Comparison of ENCODE assay signal across 8 cellular contexts in genomic region chr20:44959082-44959895, GRCh38. TPM values are rescaled to one million over a fixed set of nuclear protein-coding genes. Genes with fewer than 3 reads are reported as not detected.
DNase-seq lines count a peak whose midpoint lies in the region; ATAC-seq and TF ChIP-seq lines count a peak whose summit lies in the region.

No MANE protein-coding gene starts in this region.

- H3K27me3 ChIP-seq in GM23338 (ENCODE audit: insufficient read depth) (peaks cover 36% of the 10 kb centered on the region), PC-9 (ENCODE audit: insufficient read depth, low read depth) (no peaks in the 10 kb centered on the region)

- intact Hi-C loops in CD14-positive monocyte (cut with micrococcal nuclease): loop anchor here in 1 of 2 donors (5.0 kb wide), 1 partner anchor 38 kb away; no protein-coding TSS in a partner anchor
- intact Hi-C loops in PC-9 (cut with micrococcal nuclease; ENCODE audit: unreplicated experiment): no loop called here
- intact Hi-C loops in posterior vena cava (cut with DNase I): no loop called here

- H3K27ac ChIP-seq in GM23338 (ENCODE audit: low read depth) (no peak overlapping the region), PC-9 (peak overlapping the region; percentile 64)

- H3K36me3 Mint-ChIP-seq in CD14-positive monocyte: peaks cover 22 to 32% of the 10 kb centered on the region in 2 donors
- peaks cover 23% of the 10 kb centered on the region for H3K36me3 Mint-ChIP-seq in GM23338 (ENCODE audit: low read depth)

- H3K27me3 Mint-ChIP-seq in CD14-positive monocyte (ENCODE audit: low read depth in 3 of 3): no peaks in the 10 kb centered on the region
- peaks cover 14% of the 10 kb centered on the region for H3K27me3 Mint-ChIP-seq in GM23338 (ENCODE audit: insufficient read depth, low read depth, poor library complexity)

- peak overlapping the region; percentile 90 to 98 for H3K4me3 Mint-ChIP-seq in CD14-positive monocyte
- H3K4me3 Mint-ChIP-seq in GM23338: peak overlapping the region; percentile 97

- H2AFZ ChIP-seq in GM23338 (peak overlapping the region; percentile 95), PC-9 (peak overlapping the region; percentile 83)

- CTCF ChIA-PET in PC-9 (lab: Charles Lee): interaction anchor here (0.6 kb wide), 1 partner anchor 267 kb away, joined by 3 read pairs; no protein-coding TSS in a partner anchor

- H3K36me3 ChIP-seq in GM23338 (ENCODE audit: insufficient read depth): peaks cover 15% of the 10 kb centered on the region
- peaks cover 28% of the 10 kb centered on the region for H3K36me3 ChIP-seq in PC-9 (ENCODE audit: low read depth)

- no peaks in the 10 kb centered on the region for H3F3A ChIP-seq in GM23338 (replicated peaks; ENCODE audit: low read depth)
- H3F3A ChIP-seq in PC-9 (ENCODE audit: insufficient read depth, low read depth): peaks cover 10% of the 10 kb centered on the region; the same call in 1 of the 2 replicates

- H3K9me2 ChIP-seq in GM23338 (ENCODE audit: insufficient read depth) (no peaks in the 10 kb centered on the region), PC-9 (ENCODE audit: insufficient read depth) (no peaks in the 10 kb centered on the region)

- DNase-seq in CD14-positive monocyte (ENCODE audit: low spot score) (no peak), GM23338 (ENCODE audit: low spot score) (peak; percentile 33), PC-9 (peak in 1 of 2 experiments; percentile 59), glomerular visceral epithelial cell (ENCODE audit: extremely low spot score) (peak; percentile 47), putamen (ENCODE audit: low spot score) (peak; percentile 13), NCI-H2107 treated with DMSO at 0.1 percent for 48 hours (lab: John Stamatoyannopoulos, UW; ENCODE audit: unreplicated experiment) (no peak), posterior vena cava (ENCODE audit: low spot score) (no peak)
- peak in 3 of 4 experiments; percentile 12 to 28 (median 20) for DNase-seq in activated naive CD4-positive, alpha-beta T cell (lab: John Stamatoyannopoulos, UW)

- H3K27ac Mint-ChIP-seq in CD14-positive monocyte: peak overlapping the region in 6 of 7 donors; percentile 28 to 89 (median 78)
- H3K27ac Mint-ChIP-seq in GM23338: peak overlapping the region; percentile 95

- ATAC-seq in GM23338: peak; percentile 17

- H4K20me1 ChIP-seq in GM23338 (replicated peaks; ENCODE audit: insufficient read depth): peaks cover 12% of the 10 kb centered on the region
- peaks cover 5% of the 10 kb centered on the region; the same call in 1 of the 2 replicates for H4K20me1 ChIP-seq in PC-9 (ENCODE audit: insufficient read depth)

- H3K4me1 ChIP-seq in GM23338 (ENCODE audit: insufficient read depth): peaks cover 30% of the 10 kb centered on the region
- peaks cover 35% of the 10 kb centered on the region for H3K4me1 ChIP-seq in PC-9 (replicated peaks; ENCODE audit: insufficient read depth)

- peaks cover 42% of the 10 kb centered on the region for H3K4me1 Mint-ChIP-seq in CD14-positive monocyte
- H3K4me1 Mint-ChIP-seq in GM23338: peaks cover 30% of the 10 kb centered on the region

- H3K79me2 ChIP-seq in GM23338 (replicated peaks; ENCODE audit: insufficient read depth): peaks cover 28% of the 10 kb centered on the region
- H3K79me2 ChIP-seq in PC-9 (ENCODE audit: low read depth): peaks cover 51% of the 10 kb centered on the region

- H3K9me3 Mint-ChIP-seq in CD14-positive monocyte (no peaks in the 10 kb centered on the region), GM23338 (no peaks in the 10 kb centered on the region)

- POLR2A ChIA-PET in PC-9 (lab: Charles Lee; ENCODE audit: unreplicated experiment): interaction anchor here (0.5 to 0.7 kb wide), 5 partner anchors 58 to 946 kb away, joined by 3 to 9 read pairs (median 3); partner anchors contain the start of gene YWHAB

- H3K4me3 ChIP-seq in GM23338: peak overlapping the region; percentile 85
- peak overlapping the region; percentile 97 for H3K4me3 ChIP-seq in PC-9

- peak overlapping the region; percentile 85 for H3K4me2 ChIP-seq in GM23338
- peak overlapping the region; percentile 98 for H3K4me2 ChIP-seq in PC-9

- H3K9me3 ChIP-seq in PC-9 (ENCODE audit: insufficient read depth, low read depth): no peaks in the 10 kb centered on the region

- TF ChIP-seq CTCF in CD14-positive monocyte (IDR thresholded peaks at IDR 0.05): no peak
- TF ChIP-seq CTCF in GM23338 (conservative IDR thresholded peaks at IDR 0.05; ENCODE audit: low read depth in 2 of 2): no peak
- TF ChIP-seq CTCF in PC-9 (conservative IDR thresholded peaks at IDR 0.05): no peak

- BruUV-seq in PC-9 (replicated peaks; lab: Mats Ljungman, UMichigan): no TSS peak

TF ChIP-seq in GM23338, 12 proteins besides CTCF, POLR2A, EP300 and RAD21 (continues in another document):
- TF ChIP-seq CREB1 (CRISPR knock-in tag; IDR thresholded peaks at IDR 0.05; ENCODE audit: low read depth): no peak
- no peak for TF ChIP-seq POLR2AphosphoS5 (IDR thresholded peaks at IDR 0.05; ENCODE audit: low read depth)
- no peak for TF ChIP-seq ZNF331 (CRISPR knock-in tag; IDR thresholded peaks at IDR 0.05; ENCODE audit: low read depth)
- no peak for TF ChIP-seq ZNF114 (CRISPR knock-in tag; IDR thresholded peaks at IDR 0.05)
- TF ChIP-seq EZH2phosphoT487 (IDR thresholded peaks at IDR 0.05; ENCODE audit: unreplicated experiment): no peak
- TF ChIP-seq NANOG (IDR thresholded peaks at IDR 0.05; ENCODE audit: borderline replicate concordance): no peak

RNA-seq across cellular contexts. Expression of gene TOMM34, which starts 0.9 kb away (rescaled TPM):
- polyA plus RNA-seq in CD14-positive monocyte (1 to 10 TPM; 6.4 to 9.1 TPM), GM23338 (2016; fragmentation: Nextera tagmentation; extraction: Ambion mirVana) (27.1 and 27.4 TPM in 2 replicates)
- 36.5 and 38.7 TPM in 2 replicates for total RNA-seq in GM23338 (2014; rRNA removed; shearing (Covaris generic))
- total RNA-seq in PC-9 (2021) (65.9 and 71.1 TPM in 2 replicates), posterior vena cava (10 to 100 TPM in 1 of 2 donors, 1 to 10 TPM in 1; 7.3 to 12.3 TPM)

RNA-seq across cellular contexts. Expression of gene STK4, which starts 7.0 kb away (rescaled TPM):
- polyA plus RNA-seq in CD14-positive monocyte (100 to 1,000 TPM in 1 of 2 donors, 10 to 100 TPM in 1; 69.9 to 123 TPM), GM23338 (2016; fragmentation: Nextera tagmentation; extraction: Ambion mirVana) (42.3 and 58.7 TPM in 2 replicates)
- 34.3 and 37.7 TPM in 2 replicates for total RNA-seq in GM23338 (2014; rRNA removed; shearing (Covaris generic))
- total RNA-seq in PC-9 (2021) (43.7 and 60.9 TPM in 2 replicates), posterior vena cava (10 to 100 TPM; 29.0 to 30.1 TPM)

RNA-seq across cellular contexts. Expression of gene PABPC1L, which starts 49.4 kb away (rescaled TPM):
- under 1 TPM in 1 of 2 donors, not detected in 1; 0.21 TPM for polyA plus RNA-seq in CD14-positive monocyte
- total RNA-seq in GM23338 (2014; rRNA removed; shearing (Covaris generic)): 44.8 and 49.1 TPM in 2 replicates
- polyA plus RNA-seq in GM23338 (2016; fragmentation: Nextera tagmentation; extraction: Ambion mirVana): 36.0 and 44.4 TPM in 2 replicates
- 132 and 156 TPM in 2 replicates for total RNA-seq in PC-9 (2021)
- total RNA-seq in posterior vena cava: 1 to 10 TPM; 5.9 to 9.9 TPM

Comparison
In these comparisons a context has a peak if more than half of its experiments do, and no peak if none do; other contexts are left out.
1. DNase-seq: peak in GM23338 (single experiment), activated naive CD4-positive, alpha-beta T cell (3 of 4), glomerular visceral epithelial cell (single experiment) and putamen (single experiment); none in CD14-positive monocyte (single experiment), NCI-H2107 treated with DMSO at 0.1 percent for 48 hours (single experiment) and posterior vena cava (single experiment).